ENCODE assay signal across 27 cellular contexts in the genomic region with DNA sequence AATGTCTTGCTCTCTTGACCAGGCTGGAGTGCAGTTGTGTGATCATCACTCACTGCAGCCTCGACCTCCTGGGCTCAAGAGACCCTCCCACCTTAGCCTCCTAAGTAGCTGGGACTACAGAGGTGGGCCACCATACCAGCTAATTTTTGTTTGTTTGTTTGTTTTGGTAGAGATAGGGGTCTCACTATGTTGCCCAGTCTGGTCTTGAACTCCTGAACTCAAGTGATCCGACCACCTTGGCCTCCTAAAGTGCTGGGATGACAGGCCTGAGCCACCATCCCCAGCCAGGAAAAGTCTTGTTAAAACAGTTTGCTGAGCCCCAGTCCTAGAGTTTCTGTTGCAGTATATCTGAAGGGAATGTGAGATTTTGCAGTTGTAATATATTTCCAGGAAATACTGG.
"Had no signal": no experiment of that assay in that cellular context is flagged by ENCODE, and none has a peak within 500 bp of the region (broad histone marks: within the 10 kb centered on the region; RNA-seq: fewer than 3 reads in every experiment).

No MANE protein-coding gene starts in this region.

- H3K36me3 Mint-ChIP-seq: naive thymus-derived CD8-positive, alpha-beta T cell; stimulated activated memory B cell treated with anti-CD40 and anti-IgM and Interleukin-4, amounts not matched to agents 10 μg/mL and 1 μg/mL and 100 μg/mL, for 72 hours had no signal

- H3K4me2 ChIP-seq: smooth muscle cell had no signal

- H3K27me3 Mint-ChIP-seq: naive thymus-derived CD8-positive, alpha-beta T cell; stimulated activated memory B cell treated with anti-CD40 and anti-IgM and Interleukin-4, amounts not matched to agents 10 μg/mL and 1 μg/mL and 100 μg/mL, for 72 hours; stimulated activated naive CD8-positive, alpha-beta T cell treated with anti-CD3 and anti-CD28 coated beads, Interleukin-15, amount 100 ng/mL, for 72 hours had no signal

- H3K36me3 ChIP-seq: lower lobe of right lung, pancreas, prostate gland, tibial nerve, upper lobe of right lung had no signal

- H3K4me1 Mint-ChIP-seq: naive thymus-derived CD8-positive, alpha-beta T cell; stimulated activated memory B cell treated with anti-CD40 and anti-IgM and Interleukin-4, amounts not matched to agents 10 μg/mL and 1 μg/mL and 100 μg/mL, for 72 hours; stimulated activated naive CD8-positive, alpha-beta T cell treated with anti-CD3 and anti-CD28 coated beads, Interleukin-15, amount 100 ng/mL, for 72 hours had no signal

- H3K27me3 ChIP-seq: pancreas, tibial nerve, upper lobe of right lung had no signal

- H3K27ac Mint-ChIP-seq: stimulated activated memory B cell treated with anti-CD40 and anti-IgM and Interleukin-4, amounts not matched to agents 10 μg/mL and 1 μg/mL and 100 μg/mL, for 72 hours had no signal

- H3K4me3 Mint-ChIP-seq: naive thymus-derived CD8-positive, alpha-beta T cell; nephron; neural crest cell; stimulated activated memory B cell treated with anti-CD40 and anti-IgM and Interleukin-4, amounts not matched to agents 10 μg/mL and 1 μg/mL and 100 μg/mL, for 72 hours; stimulated activated naive CD8-positive, alpha-beta T cell treated with anti-CD3 and anti-CD28 coated beads, Interleukin-15, amount 100 ng/mL, for 72 hours had no signal

- H3K27ac ChIP-seq: lower lobe of right lung, pancreas, prostate gland, tibial nerve, upper lobe of right lung had no signal

- H3K9me3 ChIP-seq: lower lobe of right lung, pancreas, prostate gland, tibial nerve, upper lobe of right lung had no signal

- ATAC-seq: left cardiac atrium; left lobe of liver; lower lobe of right lung; naive thymus-derived CD8-positive, alpha-beta T cell; pancreas; right cardiac atrium; stimulated activated memory B cell treated with anti-CD40 and anti-IgM and Interleukin-4, amounts not matched to agents 10 μg/mL and 1 μg/mL and 100 μg/mL, for 72 hours; stimulated activated naive CD8-positive, alpha-beta T cell treated with anti-CD3 and anti-CD28 coated beads, Interleukin-15, amount 100 ng/mL, for 72 hours; upper lobe of right lung had no signal

- H3K9me3 Mint-ChIP-seq: naive thymus-derived CD8-positive, alpha-beta T cell; nephron; neural crest cell; stimulated activated memory B cell treated with anti-CD40 and anti-IgM and Interleukin-4, amounts not matched to agents 10 μg/mL and 1 μg/mL and 100 μg/mL, for 72 hours; stimulated activated naive CD8-positive, alpha-beta T cell treated with anti-CD3 and anti-CD28 coated beads, Interleukin-15, amount 100 ng/mL, for 72 hours had no signal

- DNase-seq: hippocampal formation; kidney glomerular epithelial cell; left cardiac atrium; lower lobe of right lung; mammary epithelial cell; mesenchymal stem cell; naive thymus-derived CD8-positive, alpha-beta T cell; nucleus accumbens; pancreas; posterior cingulate gyrus; retina; right cardiac atrium; stimulated activated CD4-positive, alpha-beta T cell treated with anti-CD3 and anti-CD28 coated beads, Interleukin-1b, Interleukin-23, amount 100 ng/mL, for 48 hours; stimulated activated CD4-positive, alpha-beta T cell treated with anti-CD3 and anti-CD28 coated beads, Interleukin-2, amount 100 ng/mL, for 48 hours; stimulated activated CD4-positive, alpha-beta T cell treated with anti-CD3 and anti-CD28 coated beads, Interleukin-4, amount 100 ng/mL, for 4 hours; stimulated activated CD8-positive, alpha-beta memory T cell treated with anti-CD3 and anti-CD28 coated beads, Interleukin-4, amount 100 ng/mL, for 48 hours; stimulated activated naive CD4-positive, alpha-beta T cell treated with Interleukin-2 at 50 U/mL for 16 hours; stimulated activated naive CD8-positive, alpha-beta T cell treated with anti-CD3 and anti-CD28 coated beads, Interleukin-15, amount 100 ng/mL, for 72 hours; substantia nigra; upper lobe of right lung had no signal

- H3K4me3 ChIP-seq: lower lobe of right lung, pancreas, prostate gland, smooth muscle cell, tibial nerve, upper lobe of right lung had no signal

- H3K4me1 ChIP-seq: lower lobe of right lung, pancreas, prostate gland, tibial nerve, upper lobe of right lung had no signal
